1 cellular context compared by ENCODE assay signal in genomic region chr9:131675437-131676022, GRCh38.
TF ChIP-seq lines count a peak whose summit lies in the region.

No MANE protein-coding gene starts in this region.

TF ChIP-seq in HepG2, 621 proteins besides CTCF, POLR2A, EP300 and RAD21 (continued from another document):
- TF ChIP-seq PRDM15 (CRISPR knock-in tag; IDR thresholded peaks at IDR 0.05) (no peak), JUN (CRISPR knock-in tag; IDR thresholded peaks at IDR 0.05) (no peak), ZSCAN20 (CRISPR knock-in tag; IDR thresholded peaks at IDR 0.05; ENCODE audit: borderline replicate concordance) (no peak), ZNF703 (CRISPR knock-in tag; IDR thresholded peaks at IDR 0.05; ENCODE audit: borderline replicate concordance) (no peak), CCAR2 (optimal IDR thresholded peaks at IDR 0.05; ENCODE audit: low read depth, low read length) (no peak), PPARG (CRISPR knock-in tag; conservative IDR thresholded peaks at IDR 0.05) (0 out of 2 replicates have a peak, but pooled peaks have one; percentile 22), ZNF629 (CRISPR knock-in tag; conservative IDR thresholded peaks at IDR 0.05) (peak; percentile 84), NRL (CRISPR knock-in tag; IDR thresholded peaks at IDR 0.05; ENCODE audit: borderline replicate concordance) (no peak), NCOA2 (CRISPR knock-in tag; IDR thresholded peaks at IDR 0.05) (no peak), HNF4A (CRISPR knock-in tag; IDR thresholded peaks at IDR 0.05) (peak; percentile 71), ISL2 (CRISPR knock-in tag; IDR thresholded peaks at IDR 0.05) (no peak), ZNF552 (CRISPR knock-in tag; IDR thresholded peaks at IDR 0.05; ENCODE audit: borderline replicate concordance) (no peak), JARID2 (CRISPR knock-in tag; IDR thresholded peaks at IDR 0.05; ENCODE audit: insufficient replicate concordance) (no peak), CEBPG (CRISPR knock-in tag; IDR thresholded peaks at IDR 0.05) (peak; percentile 36; the same call in 1 of the 2 replicates), PTBP1 (IDR thresholded peaks at IDR 0.05; ENCODE audit: low read depth, low read length, poor library complexity, severe bottlenecking) (no peak), CEBPB (IDR thresholded peaks at IDR 0.05; ENCODE audit: borderline replicate concordance, low read depth, low read length) (peak; percentile 54; the same call in 1 of the 2 replicates), ZNF605 (CRISPR knock-in tag; IDR thresholded peaks at IDR 0.05) (no peak), ZMYM3 (CRISPR knock-in tag; IDR thresholded peaks at IDR 0.05) (0 out of 2 replicates have a peak, but pooled peaks have one; percentile 24), ZNF788 (CRISPR knock-in tag; IDR thresholded peaks at IDR 0.05; ENCODE audit: borderline replicate concordance) (no peak), ZMYM2 (CRISPR knock-in tag; IDR thresholded peaks at IDR 0.05) (peak; percentile 70; the same call in 1 of the 2 replicates)
- TF ChIP-seq, protein P1, sequence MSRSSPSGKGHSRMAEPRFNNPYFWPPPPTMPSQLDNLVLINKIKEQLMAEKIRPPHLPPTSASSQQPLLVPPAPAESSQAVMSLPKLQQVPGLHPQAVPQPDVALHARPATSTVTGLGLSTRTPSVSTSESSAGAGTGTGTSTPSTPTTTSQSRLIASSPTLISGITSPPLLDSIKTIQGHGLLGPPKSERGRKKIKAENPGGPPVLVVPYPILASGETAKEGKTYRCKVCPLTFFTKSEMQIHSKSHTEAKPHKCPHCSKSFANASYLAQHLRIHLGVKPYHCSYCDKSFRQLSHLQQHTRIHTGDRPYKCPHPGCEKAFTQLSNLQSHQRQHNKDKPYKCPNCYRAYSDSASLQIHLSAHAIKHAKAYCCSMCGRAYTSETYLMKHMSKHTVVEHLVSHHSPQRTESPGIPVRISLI (CRISPR knock-in tag; IDR thresholded peaks at IDR 0.05; ENCODE audit: borderline replicate concordance) = peak; percentile 74
- TF ChIP-seq, protein P2, sequence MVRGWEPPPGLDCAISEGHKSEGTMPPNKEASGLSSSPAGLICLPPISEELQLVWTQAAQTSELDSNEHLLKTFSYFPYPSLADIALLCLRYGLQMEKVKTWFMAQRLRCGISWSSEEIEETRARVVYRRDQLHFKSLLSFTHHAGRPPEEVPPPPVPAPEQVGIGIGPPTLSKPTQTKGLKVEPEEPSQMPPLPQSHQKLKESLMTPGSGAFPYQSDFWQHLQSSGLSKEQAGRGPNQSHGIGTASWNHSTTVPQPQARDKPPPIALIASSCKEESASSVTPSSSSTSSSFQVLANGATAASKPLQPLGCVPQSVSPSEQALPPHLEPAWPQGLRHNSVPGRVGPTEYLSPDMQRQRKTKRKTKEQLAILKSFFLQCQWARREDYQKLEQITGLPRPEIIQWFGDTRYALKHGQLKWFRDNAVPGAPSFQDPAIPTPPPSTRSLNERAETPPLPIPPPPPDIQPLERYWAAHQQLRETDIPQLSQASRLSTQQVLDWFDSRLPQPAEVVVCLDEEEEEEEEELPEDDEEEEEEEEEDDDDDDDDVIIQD (CRISPR knock-in tag; IDR thresholded peaks at IDR 0.05; ENCODE audit: low read depth) = no peak
